ENCODE assay signal across 10 cellular contexts in the genomic region with DNA sequence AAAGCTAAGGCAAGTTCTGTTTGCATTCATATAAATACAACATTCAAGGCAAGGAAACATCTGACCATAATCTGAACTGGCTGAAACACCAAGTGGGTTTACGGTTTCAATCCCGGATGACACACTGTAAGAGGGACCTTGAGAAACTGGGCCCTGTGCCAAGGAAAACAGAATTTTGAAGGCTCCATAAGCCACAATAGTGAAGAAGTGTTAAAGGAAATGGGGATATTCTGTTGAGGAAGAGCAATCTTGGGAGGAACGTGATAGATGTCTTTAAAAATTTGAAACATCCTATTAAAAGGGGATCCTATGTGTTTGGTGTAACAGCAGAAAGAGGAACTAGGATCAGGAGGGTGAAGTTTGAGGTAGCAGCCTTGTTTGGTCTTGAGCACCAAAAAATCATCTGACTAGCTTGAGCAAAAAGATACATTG.
DNase-seq lines count a peak whose midpoint lies in the region; ATAC-seq, FAIRE-seq and TF ChIP-seq lines count a peak whose summit lies in the region.
"Had no signal": no experiment of that assay in that cellular context is flagged by ENCODE, and none has a peak within 500 bp of the region (broad histone marks: within the 10 kb centered on the region; RNA-seq: fewer than 3 reads in every experiment).

No MANE protein-coding gene starts in this region.

- no peaks in the 10 kb centered on the region for H3K27me3 ChIP-seq in OCI-LY3 (ENCODE audit: low read depth, low read length)

- peaks cover 11% of the 10 kb centered on the region; the same call in 1 of the 2 replicates for H3K9me3 ChIP-seq in OCI-LY3 (ENCODE audit: insufficient read depth, low read length)

- H3K9ac ChIP-seq in OCI-LY3 (ENCODE audit: low read length): peak overlapping the region; percentile 59
- H3K9ac ChIP-seq: parathyroid adenoma had no signal

- H3K27ac Mint-ChIP-seq in stimulated activated naive CD8-positive, alpha-beta T cell treated with anti-CD3 and anti-CD28 coated beads, Interleukin-15, amount 100 ng/mL, for 72 hours: peak overlapping the region; percentile 84 to 98
- H3K27ac Mint-ChIP-seq in mesothelial cell of epicardium: no peak overlapping the region

- peaks cover 18 to 29% of the 10 kb centered on the region in 2 donors for H3K9me3 Mint-ChIP-seq in stimulated activated naive CD8-positive, alpha-beta T cell treated with anti-CD3 and anti-CD28 coated beads, Interleukin-15, amount 100 ng/mL, for 72 hours
- no peaks in the 10 kb centered on the region for H3K9me3 Mint-ChIP-seq in mesothelial cell of epicardium

- H3K36me3 Mint-ChIP-seq in mesothelial cell of epicardium: no peaks in the 10 kb centered on the region

- peak; percentile 90 for FAIRE-seq in GM19239 (lab: Jason Lieb, UNC)

- H3K4me1 ChIP-seq in OCI-LY3 (ENCODE audit: low read length): peaks cover 67% of the 10 kb centered on the region
- H3K4me1 ChIP-seq: parathyroid adenoma had no signal

- H3K27me3 Mint-ChIP-seq in stimulated activated naive CD8-positive, alpha-beta T cell treated with anti-CD3 and anti-CD28 coated beads, Interleukin-15, amount 100 ng/mL, for 72 hours: no peaks in the 10 kb centered on the region
- H3K27me3 Mint-ChIP-seq in mesothelial cell of epicardium (ENCODE audit: low read depth): peaks cover 11% of the 10 kb centered on the region

- peak; percentile 56 for DNase-seq in DMS153 treated with DMSO at 0.1 percent for 48 hours (lab: John Stamatoyannopoulos, UW; ENCODE audit: unreplicated experiment)
- DNase-seq in GM19239 (ENCODE audit: insufficient read length, low spot score): peak; percentile 39
- DNase-seq in epithelial cell of proximal tubule (ENCODE audit: low read depth): peak; percentile 54
- no peak for DNase-seq in stimulated activated naive CD8-positive, alpha-beta T cell treated with anti-CD3 and anti-CD28 coated beads, Interleukin-15, amount 100 ng/mL, for 72 hours
- DNase-seq in mesothelial cell of epicardium (ENCODE audit: low spot score in 2 of 2, unreplicated experiment in 2 of 2): no peak
- DNase-seq in 8988T: no peak

- peak; percentile 84 for ATAC-seq in HG03159 (IDR thresholded peaks at IDR 0.05; ENCODE audit: unreplicated experiment)
- ATAC-seq in stimulated activated naive CD8-positive, alpha-beta T cell treated with anti-CD3 and anti-CD28 coated beads, Interleukin-15, amount 100 ng/mL, for 72 hours: no peak
- ATAC-seq: Panc1 had no signal

- H3K4me1 Mint-ChIP-seq in stimulated activated naive CD8-positive, alpha-beta T cell treated with anti-CD3 and anti-CD28 coated beads, Interleukin-15, amount 100 ng/mL, for 72 hours: peaks cover 59% of the 10 kb centered on the region
- peaks cover 58% of the 10 kb centered on the region for H3K4me1 Mint-ChIP-seq in mesothelial cell of epicardium

- H3K79me2 ChIP-seq in OCI-LY3 (ENCODE audit: low read length): no peaks in the 10 kb centered on the region
- H3K79me2 ChIP-seq: parathyroid adenoma had no signal

- no peak for TF ChIP-seq CTCF in OCI-LY3 (IDR thresholded peaks at IDR 0.05; ENCODE audit: low read depth, low read length)
- no peak for TF ChIP-seq CTCF in epithelial cell of proximal tubule (conservative IDR thresholded peaks at IDR 0.05; ENCODE audit: low read depth, low read length)
- no peak for TF ChIP-seq CTCF in mesothelial cell of epicardium (IDR thresholded peaks at IDR 0.05; ENCODE audit: unreplicated experiment)

- peak overlapping the region; percentile 58 to 73 for H3K4me3 Mint-ChIP-seq in stimulated activated naive CD8-positive, alpha-beta T cell treated with anti-CD3 and anti-CD28 coated beads, Interleukin-15, amount 100 ng/mL, for 72 hours
- no peak overlapping the region for H3K4me3 Mint-ChIP-seq in mesothelial cell of epicardium

- no peaks in the 10 kb centered on the region for H4K20me1 ChIP-seq in OCI-LY3 (ENCODE audit: insufficient read depth, low read length)

- H3K36me3 ChIP-seq in OCI-LY3 (replicated peaks; ENCODE audit: low read depth, low read length): peaks cover 9% of the 10 kb centered on the region

- peak overlapping the region; percentile 70 for H3K4me2 ChIP-seq in OCI-LY3 (ENCODE audit: low read length)

- H2AFZ ChIP-seq in OCI-LY3 (ENCODE audit: low read depth, low read length): no peak overlapping the region; the same call in 1 of the 2 replicates
- H2AFZ ChIP-seq: parathyroid adenoma had no signal

- peak overlapping the region; percentile 95 for H3K27ac ChIP-seq in OCI-LY3 (ENCODE audit: low read length)
- H3K27ac ChIP-seq: parathyroid adenoma had no signal

- H3K4me3 ChIP-seq in OCI-LY3 (ENCODE audit: low read length) (peak overlapping the region; percentile 51), epithelial cell of proximal tubule (ENCODE audit: low read depth, low read length) (no peak overlapping the region)

Comparison
In these comparisons a context has a peak if more than half of its experiments do, and no peak if none do; other contexts are left out.
1. DNase-seq: peak in DMS153 treated with DMSO at 0.1 percent for 48 hours (single experiment), GM19239 (single experiment) and epithelial cell of proximal tubule (single experiment); none in stimulated activated naive CD8-positive, alpha-beta T cell treated with anti-CD3 and anti-CD28 coated beads, Interleukin-15, amount 100 ng/mL, for 72 hours (0 of 2), mesothelial cell of epicardium (0 of 2) and 8988T (single experiment).